ENCODE assay signal across 21 cellular contexts in genomic region chr10:90133606-90134005, GRCh38.
DNase-seq lines count a peak whose midpoint lies in the region; TF ChIP-seq lines count a peak whose summit lies in the region.
"Had no signal": no experiment of that assay in that cellular context is flagged by ENCODE, and none has a peak within 500 bp of the region (broad histone marks: within the 10 kb centered on the region; RNA-seq: fewer than 3 reads in every experiment).

No MANE protein-coding gene starts in this region.

- TF ChIP-seq CTCF in epithelial cell of esophagus (IDR thresholded peaks at IDR 0.05; ENCODE audit: insufficient read depth, low read depth, low read length, missing control alignments) (no peak), left ventricle myocardium inferior (IDR thresholded peaks at IDR 0.05; ENCODE audit: borderline replicate concordance) (no peak)

- no peaks in the 10 kb centered on the region for H3K4me1 ChIP-seq in left ventricle myocardium inferior
- H3K4me1 ChIP-seq: A549, Caco-2 had no signal

- no peak overlapping the region for H3K4me3 ChIP-seq in epithelial cell of esophagus (ENCODE audit: low read length)
- no peak overlapping the region for H3K4me3 ChIP-seq in left ventricle myocardium inferior
- H3K4me3 ChIP-seq: A549; BLaER1 treated with 17β-estradiol and CSF1 and Interleukin-3, amounts not matched to agents 10 nM and 100 nM; GM12878 had no signal

- H3K36me3 ChIP-seq in left ventricle myocardium inferior, result no peaks in the 10 kb centered on the region

- H3K27ac ChIP-seq in left ventricle myocardium inferior (replicated peaks), result no peak overlapping the region
- H3K27ac ChIP-seq: 22Rv1; A549; BLaER1 treated with 17β-estradiol and CSF1 and Interleukin-3, amounts not matched to agents 10 nM and 100 nM; C4-2B had no signal

- intact Hi-C loops in left ventricle myocardium inferior (cut with micrococcal nuclease), result no loop called here

- peak; percentile 40 for DNase-seq in DMS53 (lab: John Stamatoyannopoulos, UW)
- DNase-seq in DMS53 treated with DMSO at 0.1 percent for 48 hours (lab: John Stamatoyannopoulos, UW; ENCODE audit: unreplicated experiment), result no peak
- DNase-seq in NCI-H226, result peak; percentile 37
- peak; percentile 57 for DNase-seq in amniotic epithelial cell (ENCODE audit: low read depth)
- peak; percentile 23 for DNase-seq in epithelial cell of esophagus (ENCODE audit: low read depth)
- DNase-seq in left ventricle myocardium inferior, result no peak
- no peak for DNase-seq in NCI-H146 (lab: John Stamatoyannopoulos, UW)
- DNase-seq in HuH-7.5 (ENCODE audit: low spot score), result no peak
- DNase-seq: AML-193; Caco-2; Calu3; CD4-positive, alpha-beta T cell; CD8-positive, alpha-beta T cell; DMS79 treated with DMSO at 0.1 percent for 48 hours; EL; GDM1 had no signal

- H3K9me3 ChIP-seq in left ventricle myocardium inferior (replicated peaks), result peaks cover 69% of the 10 kb centered on the region

- H3K27me3 ChIP-seq in left ventricle myocardium inferior (ENCODE audit: low read depth), result no peaks in the 10 kb centered on the region
- H3K27me3 ChIP-seq: BLaER1 treated with 17β-estradiol and CSF1 and Interleukin-3, amounts not matched to agents 10 nM and 100 nM had no signal

Comparison
In these comparisons a context has a peak if more than half of its experiments do, and no peak if none do; other contexts are left out.
1. DNase-seq: peak in DMS53 (single experiment), NCI-H226 (single experiment), amniotic epithelial cell (single experiment) and epithelial cell of esophagus (single experiment); none in DMS53 treated with DMSO at 0.1 percent for 48 hours (single experiment), left ventricle myocardium inferior (single experiment), NCI-H146 (single experiment) and HuH-7.5 (single experiment).